Comparison of ENCODE assay signal across 8 cellular contexts in genomic region chr20:3406481-3407425, GRCh38. TPM values are rescaled to one million over a fixed set of nuclear protein-coding genes. Genes with fewer than 3 reads are reported as not detected.
DNase-seq lines count a peak whose midpoint lies in the region; ATAC-seq, FAIRE-seq and TF ChIP-seq lines count a peak whose summit lies in the region.

No MANE protein-coding gene starts in this region.

- H3K4me1 Mint-ChIP-seq in progenitor cell of endocrine pancreas (ENCODE audit: low read depth), result peaks cover 22% of the 10 kb centered on the region

- SMC1A ChIA-PET in GM12878 (lab: Charles Lee; ENCODE audit: uncharacterized antibody, unreplicated experiment), result no interaction called here

- TF ChIP-seq EP300 in GM12878 (IDR thresholded peaks at IDR 0.05; ENCODE audit: borderline replicate concordance in 1 of 2, control insufficient read depth in 1 of 2, low read depth in 2 of 2, low read length in 2 of 2), result no peak

- H3K36me3 ChIP-seq in OCI-LY1 (ENCODE audit: insufficient read depth, low read length) (no peaks in the 10 kb centered on the region), GM12878 (ENCODE audit: control insufficient read depth in 2 of 2, insufficient read depth in 2 of 2, low read length in 1 of 2) (no peaks in the 10 kb centered on the region), hepatocyte (replicated peaks; ENCODE audit: insufficient read depth, low read depth) (no peaks in the 10 kb centered on the region)

- H3K9ac ChIP-seq in OCI-LY1 (ENCODE audit: low read length), result no peak overlapping the region
- H3K9ac ChIP-seq in GM12878 (ENCODE audit: control insufficient read depth, insufficient read depth, low read length), result no peak overlapping the region

- peaks cover 7% of the 10 kb centered on the region for H3K4me1 ChIP-seq in OCI-LY1 (ENCODE audit: insufficient read depth, low read length, severe bottlenecking)
- H3K4me1 ChIP-seq in GM12878 (ENCODE audit: control insufficient read depth, insufficient read depth, low read length), result no peaks in the 10 kb centered on the region
- peaks cover 11% of the 10 kb centered on the region for H3K4me1 ChIP-seq in hepatocyte (ENCODE audit: insufficient read depth)

- no peak for TF ChIP-seq CTCF in OCI-LY1 (IDR thresholded peaks at IDR 0.05; ENCODE audit: low read length)
- no peak for TF ChIP-seq CTCF in GM12878 (IDR thresholded peaks at IDR 0.05 in 2 of 3, conservative IDR thresholded peaks at IDR 0.05 in 1 of 3; ENCODE audit: control insufficient read depth in 2 of 3, extremely low read depth in 1 of 3, insufficient read depth in 1 of 3, low read depth in 3 of 3, low read length in 3 of 3)
- no peak for TF ChIP-seq CTCF in hepatocyte (IDR thresholded peaks at IDR 0.05; ENCODE audit: poor library complexity)
- no peak for TF ChIP-seq CTCF in progenitor cell of endocrine pancreas (IDR thresholded peaks at IDR 0.05; ENCODE audit: unreplicated experiment)

- H3K27me3 Mint-ChIP-seq in progenitor cell of endocrine pancreas, result no peaks in the 10 kb centered on the region

- H3K9me2 ChIP-seq in OCI-LY1 (ENCODE audit: low read depth, low read length), result no peaks in the 10 kb centered on the region
- H3K9me2 ChIP-seq in hepatocyte (replicated peaks; ENCODE audit: insufficient read depth), result no peaks in the 10 kb centered on the region

- in situ Hi-C loops in GM12878 (cut with MboI), result no loop called here

- H3K36me3 Mint-ChIP-seq in progenitor cell of endocrine pancreas (ENCODE audit: insufficient read depth), result peaks cover 4% of the 10 kb centered on the region

- DNase-seq in AG08396 (ENCODE audit: low spot score) (peak; percentile 36), GM12878 (ENCODE audit: low read depth, low spot score) (no peak), hepatocyte (ENCODE audit: low spot score) (peak; percentile 76), progenitor cell of endocrine pancreas (ENCODE audit: low spot score, unreplicated experiment) (no peak)

- TF ChIP-seq POLR2A in GM12878 (IDR thresholded peaks at IDR 0.05; ENCODE audit: low read depth, low read length), result no peak

- no peak for FAIRE-seq in GM12878 (lab: Jason Lieb, UNC)

- H3F3A ChIP-seq in OCI-LY1 (ENCODE audit: insufficient read depth, low read length), result no peaks in the 10 kb centered on the region

- H2AFZ ChIP-seq in OCI-LY1 (ENCODE audit: low read length) (no peak overlapping the region), GM12878 (ENCODE audit: control insufficient read depth, low read depth, low read length) (peak overlapping the region; percentile 29), hepatocyte (peak overlapping the region; percentile 90)

- no peak for TF ChIP-seq RAD21 in GM12878 (IDR thresholded peaks at IDR 0.05; ENCODE audit: insufficient read depth, low read depth, low read length)

- RAD21 ChIA-PET in GM12878 (lab: Charles Lee; ENCODE audit: unreplicated experiment), result no interaction called here

- H3K9me3 Mint-ChIP-seq in progenitor cell of endocrine pancreas (ENCODE audit: low read depth), result no peaks in the 10 kb centered on the region

- 25% methylated on average over 44 of the region's 47 CpGs for WGBS in GM12878 (ENCODE audit: insufficient coverage, insufficient replicate concordance, low lambda C conversion rate, missing lambda C conversion rate)
- WGBS in hepatocyte (ENCODE audit: low lambda C conversion rate, missing lambda C conversion rate), result 3% methylated on average over 43 of the region's 47 CpGs

- H3K4me2 ChIP-seq in OCI-LY1 (ENCODE audit: low read length) (peak overlapping the region; percentile 54), GM12878 (ENCODE audit: control insufficient read depth, insufficient read depth) (peak overlapping the region; percentile 77), hepatocyte (peak overlapping the region; percentile 94)

- H3K27me3 ChIP-seq in OCI-LY1 (ENCODE audit: insufficient read depth, low read length) (peaks cover 6% of the 10 kb centered on the region; the same call in 1 of the 2 replicates), GM12878 (replicated peaks in 1 of 2; ENCODE audit: control insufficient read depth in 2 of 2, insufficient read depth in 2 of 2, low read length in 1 of 2) (no peaks in the 10 kb centered on the region; a peak in 1 of 4 replicates), hepatocyte (no peaks in the 10 kb centered on the region)

- H3K4me3 Mint-ChIP-seq in progenitor cell of endocrine pancreas (ENCODE audit: low read depth), result peak overlapping the region; percentile 92

- no peaks in the 10 kb centered on the region for H3K9me3 ChIP-seq in OCI-LY1 (ENCODE audit: low read length)
- no peaks in the 10 kb centered on the region for H3K9me3 ChIP-seq in GM12878 (replicated peaks; ENCODE audit: control insufficient read depth, insufficient read depth, low read length)
- H3K9me3 ChIP-seq in hepatocyte (ENCODE audit: low read depth), result no peaks in the 10 kb centered on the region

- BruUV-seq in GM12878 (replicated peaks; lab: Mats Ljungman, UMichigan), result TSS peak; percentile 54

- ATAC-seq in GM19455 (IDR thresholded peaks at IDR 0.05; ENCODE audit: unreplicated experiment), result peak; percentile 5
- peak; percentile 4; the same call in 1 of the 3 replicates for ATAC-seq in GM12878
- ATAC-seq in HG03565 (IDR thresholded peaks at IDR 0.05; ENCODE audit: unreplicated experiment), result no peak
- ATAC-seq in HG03432 (IDR thresholded peaks at IDR 0.05; ENCODE audit: unreplicated experiment), result no peak

- CTCF ChIA-PET in GM12878 (lab: Yijun Ruan, JAX), result no interaction called here

- H3K4me3 ChIP-seq in OCI-LY1 (ENCODE audit: low read depth, low read length, poor library complexity, severe bottlenecking), result peak overlapping the region; percentile 64
- H3K4me3 ChIP-seq in GM12878, result peak overlapping the region; percentile 55
- peak overlapping the region; percentile 76 for H3K4me3 ChIP-seq in hepatocyte

- POLR2A ChIA-PET in GM12878 (lab: Charles Lee), result no interaction called here

- H3K27ac ChIP-seq in OCI-LY1 (ENCODE audit: low read depth, low read length, poor library complexity, severe bottlenecking), result no peak overlapping the region
- H3K27ac ChIP-seq in GM12878 (ENCODE audit: control insufficient read depth, insufficient read depth), result no peak overlapping the region
- H3K27ac ChIP-seq in hepatocyte, result peak overlapping the region; percentile 96

- peak overlapping the region; percentile 86 for H3K27ac Mint-ChIP-seq in progenitor cell of endocrine pancreas

- H4K20me1 ChIP-seq in OCI-LY1 (ENCODE audit: insufficient read depth, low read length) (no peaks in the 10 kb centered on the region), GM12878 (ENCODE audit: control insufficient read depth, insufficient read depth) (no peaks in the 10 kb centered on the region), hepatocyte (ENCODE audit: insufficient read depth, poor library complexity, severe bottlenecking) (peaks cover 4% of the 10 kb centered on the region)

- H3K79me2 ChIP-seq in OCI-LY1 (ENCODE audit: insufficient read depth, low read length), result no peaks in the 10 kb centered on the region
- H3K79me2 ChIP-seq in GM12878 (ENCODE audit: control insufficient read depth, insufficient read depth, low read length), result no peaks in the 10 kb centered on the region
- peaks cover 55% of the 10 kb centered on the region for H3K79me2 ChIP-seq in hepatocyte

- intact Hi-C loops in GM12878 (cut with micrococcal nuclease; ENCODE audit: unreplicated experiment), result no loop called here

TF ChIP-seq in GM12878, 131 proteins besides CTCF, POLR2A, EP300 and RAD21 (continues in another document):
- TF ChIP-seq ZBTB33 (IDR thresholded peaks at IDR 0.05) (no peak), IKZF1 (conservative IDR thresholded peaks at IDR 0.05) (peak; percentile 53; the same call in 1 of the 2 replicates), IKZF2 (IDR thresholded peaks at IDR 0.05) (0 out of 4 replicates have a peak, but pooled peaks of 1 of the 2 experiments have one; percentile 23), MEF2B (IDR thresholded peaks at IDR 0.05; ENCODE audit: partially characterized antibody, poor library complexity, severe bottlenecking) (peak; percentile 35)

RNA-seq across cellular contexts. Expression of gene DNAAF9, which starts 0.7 kb away (rescaled TPM):
- 29.0 and 30.4 TPM in 2 replicates for total RNA-seq in GM12878 (2013; cell fraction: nucleolus; rRNA removed)
- total RNA-seq in GM12878 (2014; rRNA removed), result 1.4 and 1.6 TPM in 2 replicates
- total RNA-seq in GM12878 (2014; rRNA removed; fragmentation: Illumina TruSeq; extraction: Trizol), result 1.4 and 1.6 TPM in 2 replicates
- 1.9 and 2.1 TPM in 2 replicates for total RNA-seq in GM12878 (2021)
- 0.25 TPM for polyA plus RNA-seq in GM12878 (2011; ENCODE audit: low read depth)
- 0.08 and 0.09 TPM in 2 replicates for polyA plus RNA-seq in GM12878 (2011; rRNA removed)
- polyA plus RNA-seq in GM12878 (2011; cell fraction: cytosol; rRNA removed), result 0.03 and 0.09 TPM in 2 replicates
- 0.12 and 0.20 TPM in 2 replicates for polyA plus RNA-seq in GM12878 (2011; cell fraction: nucleus; rRNA removed)
- polyA plus RNA-seq in GM12878 (2012), result 0.23 and 0.44 TPM in 2 replicates
- 1.4 and 1.6 TPM in 2 replicates for polyA plus RNA-seq in GM12878 (2014; fragmentation: Illumina TruSeq; extraction: Trizol)
- under 1 TPM; 0.26 to 0.29 TPM for polyA plus RNA-seq in GM12878 (2014; fragmentation: Nextera tagmentation; extraction: Ambion mirVana)
- 1.4 and 1.5 TPM in 2 replicates for polyA plus RNA-seq in GM12878 (2014; rRNA removed)
- 1 to 10 TPM; 1.0 to 1.2 TPM for polyA plus RNA-seq in GM12878 (2016; fragmentation: Nextera tagmentation; extraction: Ambion mirVana)
- 0.07 and 0.21 TPM in 2 replicates for polyA minus RNA-seq in GM12878 (2011; rRNA and poly(A)+ RNA removed)
- not detected in 2 replicates for polyA minus RNA-seq in GM12878 (2011; cell fraction: cytosol; rRNA and poly(A)+ RNA removed)
- 0.12 and 0.19 TPM in 2 replicates for polyA minus RNA-seq in GM12878 (2011; cell fraction: nucleus; rRNA and poly(A)+ RNA removed)
- 10.3 and 11.9 TPM in 2 replicates for total RNA-seq in hepatocyte
- 4.7 and 5.2 TPM in 2 replicates for polyA plus RNA-seq in hepatocyte
- total RNA-seq in progenitor cell of endocrine pancreas, result 29.5 and 29.9 TPM in 2 replicates

Comparison
In these comparisons a context has a peak if more than half of its experiments do, and no peak if none do; other contexts are left out.
1. DNase-seq: peak in AG08396 (single experiment) and hepatocyte (single experiment); none in GM12878 (single experiment) and progenitor cell of endocrine pancreas (single experiment).
2. ATAC-seq: peak in GM19455 (single experiment) and GM12878 (single experiment); none in HG03565 (single experiment) and HG03432 (single experiment).
3. Peak in every context shown above with its lines, with median percentiles within 50 percentile points of each other: H3K4me2 ChIP-seq and H3K4me3 ChIP-seq.